Comparison of ENCODE assay signal across 1 cellular context in the genomic region with DNA sequence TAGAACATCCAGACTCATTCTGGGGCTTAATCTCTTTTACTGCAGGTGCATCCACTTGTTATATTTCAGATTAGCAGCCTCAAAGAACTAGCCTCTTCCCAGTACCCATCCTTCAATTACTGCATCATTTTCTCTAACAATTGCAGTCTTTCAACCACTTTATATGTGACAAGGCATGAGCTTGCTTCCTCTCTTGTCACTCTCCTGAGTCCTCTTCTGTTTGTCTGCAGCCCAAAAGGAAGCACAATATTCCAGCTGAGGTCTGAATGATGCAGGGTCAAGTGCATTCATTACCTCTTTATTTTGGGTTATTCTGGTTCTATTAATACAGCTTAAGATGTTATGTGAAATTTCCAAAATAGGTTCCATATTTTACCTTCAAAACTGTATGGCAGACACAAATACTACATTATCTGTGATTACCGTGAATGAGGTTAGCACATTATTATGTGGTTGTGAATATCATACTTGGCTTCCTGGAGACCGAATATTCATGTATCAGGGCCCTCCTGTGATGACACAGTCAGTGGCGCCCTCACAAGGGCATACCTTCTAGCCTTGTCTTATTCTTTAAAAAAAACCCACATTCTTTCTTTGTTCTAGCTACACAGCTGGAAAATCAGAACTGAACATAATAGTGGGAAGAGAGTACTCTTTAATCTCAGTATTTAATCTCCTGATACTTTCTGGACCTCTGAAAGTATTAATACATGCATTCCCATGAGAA.
TF ChIP-seq lines count a peak whose summit lies in the region.

No MANE protein-coding gene starts in this region.

TF ChIP-seq in WTC11, 78 proteins besides CTCF, POLR2A, EP300 and RAD21 (continued from another document):
- TF ChIP-seq ARID4B (CRISPR knock-in tag; IDR thresholded peaks at IDR 0.05; ENCODE audit: borderline replicate concordance) = no peak
- no peak for TF ChIP-seq NFYB (CRISPR knock-in tag; conservative IDR thresholded peaks at IDR 0.05; ENCODE audit: low read depth)
- no peak for TF ChIP-seq ZNF396 (CRISPR knock-in tag; IDR thresholded peaks at IDR 0.05; ENCODE audit: borderline replicate concordance)
- no peak for TF ChIP-seq RELA (CRISPR knock-in tag; IDR thresholded peaks at IDR 0.05; ENCODE audit: borderline replicate concordance)
- TF ChIP-seq OVOL2 (CRISPR knock-in tag; IDR thresholded peaks at IDR 0.05; ENCODE audit: borderline replicate concordance) = no peak
- TF ChIP-seq, protein P1, sequence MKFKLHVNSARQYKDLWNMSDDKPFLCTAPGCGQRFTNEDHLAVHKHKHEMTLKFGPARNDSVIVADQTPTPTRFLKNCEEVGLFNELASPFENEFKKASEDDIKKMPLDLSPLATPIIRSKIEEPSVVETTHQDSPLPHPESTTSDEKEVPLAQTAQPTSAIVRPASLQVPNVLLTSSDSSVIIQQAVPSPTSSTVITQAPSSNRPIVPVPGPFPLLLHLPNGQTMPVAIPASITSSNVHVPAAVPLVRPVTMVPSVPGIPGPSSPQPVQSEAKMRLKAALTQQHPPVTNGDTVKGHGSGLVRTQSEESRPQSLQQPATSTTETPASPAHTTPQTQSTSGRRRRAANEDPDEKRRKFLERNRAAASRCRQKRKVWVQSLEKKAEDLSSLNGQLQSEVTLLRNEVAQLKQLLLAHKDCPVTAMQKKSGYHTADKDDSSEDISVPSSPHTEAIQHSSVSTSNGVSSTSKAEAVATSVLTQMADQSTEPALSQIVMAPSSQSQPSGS (CRISPR knock-in tag; IDR thresholded peaks at IDR 0.05; ENCODE audit: borderline replicate concordance, low read depth) = no peak
- no peak for TF ChIP-seq NR2C2 (CRISPR knock-in tag; IDR thresholded peaks at IDR 0.05)
- TF ChIP-seq, protein P2, sequence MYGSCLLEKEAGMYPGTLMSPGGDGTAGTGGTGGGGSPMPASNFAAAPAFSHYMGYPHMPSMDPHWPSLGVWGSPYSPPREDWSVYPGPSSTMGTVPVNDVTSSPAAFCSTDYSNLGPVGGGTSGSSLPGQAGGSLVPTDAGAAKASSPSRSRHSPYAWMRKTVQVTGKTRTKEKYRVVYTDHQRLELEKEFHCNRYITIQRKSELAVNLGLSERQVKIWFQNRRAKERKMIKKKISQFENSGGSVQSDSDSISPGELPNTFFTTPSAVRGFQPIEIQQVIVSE (CRISPR knock-in tag; IDR thresholded peaks at IDR 0.05; ENCODE audit: borderline replicate concordance) = no peak
- TF ChIP-seq, protein P3, sequence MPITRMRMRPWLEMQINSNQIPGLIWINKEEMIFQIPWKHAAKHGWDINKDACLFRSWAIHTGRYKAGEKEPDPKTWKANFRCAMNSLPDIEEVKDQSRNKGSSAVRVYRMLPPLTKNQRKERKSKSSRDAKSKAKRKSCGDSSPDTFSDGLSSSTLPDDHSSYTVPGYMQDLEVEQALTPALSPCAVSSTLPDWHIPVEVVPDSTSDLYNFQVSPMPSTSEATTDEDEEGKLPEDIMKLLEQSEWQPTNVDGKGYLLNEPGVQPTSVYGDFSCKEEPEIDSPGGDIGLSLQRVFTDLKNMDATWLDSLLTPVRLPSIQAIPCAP (CRISPR knock-in tag; IDR thresholded peaks at IDR 0.05) = no peak
